1 cellular context compared by ENCODE assay signal in genomic region chr2:191864623-191865521, GRCh38.
TF ChIP-seq lines count a peak whose summit lies in the region.

No MANE protein-coding gene starts in this region.

TF ChIP-seq in HepG2, 621 proteins besides CTCF, POLR2A, EP300 and RAD21 (continued from another document and continues in another):
- no peak for TF ChIP-seq ETS1 (CRISPR knock-in tag; IDR thresholded peaks at IDR 0.05)
- no peak for TF ChIP-seq TBP (CRISPR knock-in tag; IDR thresholded peaks at IDR 0.05)
- peak; percentile 79 for TF ChIP-seq ISL2 (CRISPR knock-in tag; IDR thresholded peaks at IDR 0.05)
- no peak for TF ChIP-seq ZNF329 (CRISPR knock-in tag; IDR thresholded peaks at IDR 0.05; ENCODE audit: low read depth)
- TF ChIP-seq HNRNPLL (IDR thresholded peaks at IDR 0.05; ENCODE audit: low read depth, low read length, poor library complexity, severe bottlenecking), result no peak
- TF ChIP-seq, protein P1, sequence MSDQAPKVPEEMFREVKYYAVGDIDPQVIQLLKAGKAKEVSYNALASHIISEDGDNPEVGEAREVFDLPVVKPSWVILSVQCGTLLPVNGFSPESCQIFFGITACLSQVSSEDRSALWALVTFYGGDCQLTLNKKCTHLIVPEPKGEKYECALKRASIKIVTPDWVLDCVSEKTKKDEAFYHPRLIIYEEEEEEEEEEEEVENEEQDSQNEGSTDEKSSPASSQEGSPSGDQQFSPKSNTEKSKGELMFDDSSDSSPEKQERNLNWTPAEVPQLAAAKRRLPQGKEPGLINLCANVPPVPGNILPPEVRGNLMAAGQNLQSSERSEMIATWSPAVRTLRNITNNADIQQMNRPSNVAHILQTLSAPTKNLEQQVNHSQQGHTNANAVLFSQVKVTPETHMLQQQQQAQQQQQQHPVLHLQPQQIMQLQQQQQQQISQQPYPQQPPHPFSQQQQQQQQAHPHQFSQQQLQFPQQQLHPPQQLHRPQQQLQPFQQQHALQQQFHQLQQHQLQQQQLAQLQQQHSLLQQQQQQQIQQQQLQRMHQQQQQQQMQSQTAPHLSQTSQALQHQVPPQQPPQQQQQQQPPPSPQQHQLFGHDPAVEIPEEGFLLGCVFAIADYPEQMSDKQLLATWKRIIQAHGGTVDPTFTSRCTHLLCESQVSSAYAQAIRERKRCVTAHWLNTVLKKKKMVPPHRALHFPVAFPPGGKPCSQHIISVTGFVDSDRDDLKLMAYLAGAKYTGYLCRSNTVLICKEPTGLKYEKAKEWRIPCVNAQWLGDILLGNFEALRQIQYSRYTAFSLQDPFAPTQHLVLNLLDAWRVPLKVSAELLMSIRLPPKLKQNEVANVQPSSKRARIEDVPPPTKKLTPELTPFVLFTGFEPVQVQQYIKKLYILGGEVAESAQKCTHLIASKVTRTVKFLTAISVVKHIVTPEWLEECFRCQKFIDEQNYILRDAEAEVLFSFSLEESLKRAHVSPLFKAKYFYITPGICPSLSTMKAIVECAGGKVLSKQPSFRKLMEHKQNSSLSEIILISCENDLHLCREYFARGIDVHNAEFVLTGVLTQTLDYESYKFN (CRISPR knock-in tag; conservative IDR thresholded peaks at IDR 0.05), result peak; percentile 49
- peak; percentile 69 for TF ChIP-seq FOXA3 (CRISPR knock-in tag; IDR thresholded peaks at IDR 0.05)
- TF ChIP-seq SP140L (CRISPR knock-in tag; IDR thresholded peaks at IDR 0.05; ENCODE audit: borderline replicate concordance), result no peak
- TF ChIP-seq ZNF547 (CRISPR knock-in tag; IDR thresholded peaks at IDR 0.05), result 0 out of 2 replicates have a peak, but pooled peaks have one; percentile 50
- TF ChIP-seq ZNF567 (CRISPR knock-in tag; IDR thresholded peaks at IDR 0.05; ENCODE audit: borderline replicate concordance), result peak; percentile 24; the same call in 1 of the 2 replicates
- TF ChIP-seq, protein P2, sequence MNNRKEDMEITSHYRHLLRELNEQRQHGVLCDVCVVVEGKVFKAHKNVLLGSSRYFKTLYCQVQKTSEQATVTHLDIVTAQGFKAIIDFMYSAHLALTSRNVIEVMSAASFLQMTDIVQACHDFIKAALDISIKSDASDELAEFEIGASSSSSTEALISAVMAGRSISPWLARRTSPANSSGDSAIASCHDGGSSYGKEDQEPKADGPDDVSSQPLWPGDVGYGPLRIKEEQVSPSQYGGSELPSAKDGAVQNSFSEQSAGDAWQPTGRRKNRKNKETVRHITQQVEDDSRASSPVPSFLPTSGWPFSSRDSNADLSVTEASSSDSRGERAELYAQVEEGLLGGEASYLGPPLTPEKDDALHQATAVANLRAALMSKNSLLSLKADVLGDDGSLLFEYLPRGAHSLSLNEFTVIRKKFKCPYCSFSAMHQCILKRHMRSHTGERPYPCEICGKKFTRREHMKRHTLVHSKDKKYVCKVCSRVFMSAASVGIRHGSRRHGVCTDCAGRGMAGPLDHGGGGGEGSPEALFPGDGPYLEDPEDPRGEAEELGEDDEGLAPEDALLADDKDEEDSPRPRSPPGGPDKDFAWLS (CRISPR knock-in tag; IDR thresholded peaks at IDR 0.05; ENCODE audit: borderline replicate concordance), result no peak
- TF ChIP-seq HOMEZ (CRISPR knock-in tag; IDR thresholded peaks at IDR 0.05; ENCODE audit: low read depth), result 0 out of 2 replicates have a peak, but pooled peaks have one; percentile 8
- no peak for TF ChIP-seq HNF4A (CRISPR knock-in tag; IDR thresholded peaks at IDR 0.05)
- no peak for TF ChIP-seq ZNF484 (CRISPR knock-in tag; IDR thresholded peaks at IDR 0.05; ENCODE audit: borderline replicate concordance, low read depth)
- no peak for TF ChIP-seq CCAR2 (optimal IDR thresholded peaks at IDR 0.05; ENCODE audit: low read depth, low read length)
- TF ChIP-seq KLF6 (CRISPR knock-in tag; IDR thresholded peaks at IDR 0.05), result no peak
- TF ChIP-seq ZNF3 (CRISPR knock-in tag; IDR thresholded peaks at IDR 0.05), result no peak
- TF ChIP-seq YY1 (IDR thresholded peaks at IDR 0.05; ENCODE audit: insufficient read depth, insufficient replicate concordance, low read depth, low read length), result no peak
- 0 out of 2 replicates have a peak, but pooled peaks have one; percentile 17 for TF ChIP-seq KAT8 (CRISPR knock-in tag; IDR thresholded peaks at IDR 0.05)
- TF ChIP-seq ELF3 (CRISPR knock-in tag; IDR thresholded peaks at IDR 0.05), result 0 out of 2 replicates have a peak, but pooled peaks have one; percentile 16
- no peak for TF ChIP-seq ZNF354B (CRISPR knock-in tag; IDR thresholded peaks at IDR 0.05)
- peak; percentile 83 for TF ChIP-seq ARID5B (CRISPR knock-in tag; IDR thresholded peaks at IDR 0.05)
- TF ChIP-seq, protein P3, sequence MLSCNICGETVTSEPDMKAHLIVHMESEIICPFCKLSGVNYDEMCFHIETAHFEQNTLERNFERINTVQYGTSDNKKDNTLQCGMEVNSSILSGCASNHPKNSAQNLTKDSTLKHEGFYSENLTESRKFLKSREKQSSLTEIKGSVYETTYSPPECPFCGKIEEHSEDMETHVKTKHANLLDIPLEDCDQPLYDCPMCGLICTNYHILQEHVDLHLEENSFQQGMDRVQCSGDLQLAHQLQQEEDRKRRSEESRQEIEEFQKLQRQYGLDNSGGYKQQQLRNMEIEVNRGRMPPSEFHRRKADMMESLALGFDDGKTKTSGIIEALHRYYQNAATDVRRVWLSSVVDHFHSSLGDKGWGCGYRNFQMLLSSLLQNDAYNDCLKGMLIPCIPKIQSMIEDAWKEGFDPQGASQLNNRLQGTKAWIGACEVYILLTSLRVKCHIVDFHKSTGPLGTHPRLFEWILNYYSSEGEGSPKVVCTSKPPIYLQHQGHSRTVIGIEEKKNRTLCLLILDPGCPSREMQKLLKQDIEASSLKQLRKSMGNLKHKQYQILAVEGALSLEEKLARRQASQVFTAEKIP (CRISPR knock-in tag; IDR thresholded peaks at IDR 0.05; ENCODE audit: borderline replicate concordance), result no peak
- peak; percentile 70 for TF ChIP-seq TCF7 (IDR thresholded peaks at IDR 0.05; ENCODE audit: low read depth)
- TF ChIP-seq FOXK1 (CRISPR knock-in tag; IDR thresholded peaks at IDR 0.05; ENCODE audit: borderline replicate concordance, low read depth), result no peak
- TF ChIP-seq BORCS8-MEF2B (CRISPR knock-in tag; IDR thresholded peaks at IDR 0.05), result no peak
- TF ChIP-seq NR2F6 (IDR thresholded peaks at IDR 0.05), result peak; percentile 29; the same call in 1 of the 2 replicates
- peak; percentile 52; the same call in 1 of the 2 replicates for TF ChIP-seq NR2F6 (CRISPR knock-in tag; IDR thresholded peaks at IDR 0.05)
- TF ChIP-seq ZNF460 (CRISPR knock-in tag; IDR thresholded peaks at IDR 0.05; ENCODE audit: borderline replicate concordance), result no peak
- TF ChIP-seq KLF9 (CRISPR knock-in tag; IDR thresholded peaks at IDR 0.05; ENCODE audit: low read depth), result no peak
- TF ChIP-seq FIP1L1 (IDR thresholded peaks at IDR 0.05; ENCODE audit: borderline replicate concordance, insufficient read depth, low read depth, low read length), result no peak
- no peak for TF ChIP-seq MEF2D (CRISPR knock-in tag; IDR thresholded peaks at IDR 0.05)
- TF ChIP-seq BRF2 (CRISPR knock-in tag; IDR thresholded peaks at IDR 0.05), result no peak
- TF ChIP-seq FOXP1 (IDR thresholded peaks at IDR 0.05), result no peak
- peak; percentile 48 for TF ChIP-seq FOXP1 (CRISPR knock-in tag; IDR thresholded peaks at IDR 0.05)
- TF ChIP-seq TBX3 (IDR thresholded peaks at IDR 0.05; ENCODE audit: borderline replicate concordance), result no peak
- TF ChIP-seq ZNF589 (CRISPR knock-in tag; conservative IDR thresholded peaks at IDR 0.05), result no peak
- peak; percentile 22 for TF ChIP-seq SAP130 (CRISPR knock-in tag; IDR thresholded peaks at IDR 0.05; ENCODE audit: low read depth)
- no peak; the same call in 1 of the 2 replicates for TF ChIP-seq HMG20A (CRISPR knock-in tag; IDR thresholded peaks at IDR 0.05; ENCODE audit: borderline replicate concordance)
- peak; percentile 33; the same call in 1 of the 2 replicates for TF ChIP-seq ZBTB20 (CRISPR knock-in tag; IDR thresholded peaks at IDR 0.05; ENCODE audit: borderline replicate concordance, low read depth)
- no peak for TF ChIP-seq REXO4 (CRISPR knock-in tag; IDR thresholded peaks at IDR 0.05; ENCODE audit: borderline replicate concordance)
- TF ChIP-seq POLR2AphosphoS5 (IDR thresholded peaks at IDR 0.05; ENCODE audit: low read depth, low read length), result no peak
- TF ChIP-seq MTF1 (CRISPR knock-in tag; IDR thresholded peaks at IDR 0.05), result no peak
- no peak for TF ChIP-seq ZNF33B (CRISPR knock-in tag; IDR thresholded peaks at IDR 0.05)
- TF ChIP-seq MIXL1 (CRISPR knock-in tag; IDR thresholded peaks at IDR 0.05), result no peak
- TF ChIP-seq KDM4B (CRISPR knock-in tag; IDR thresholded peaks at IDR 0.05), result no peak
- TF ChIP-seq ZNF556 (CRISPR knock-in tag; IDR thresholded peaks at IDR 0.05; ENCODE audit: borderline replicate concordance), result no peak
- TF ChIP-seq XRCC5 (optimal IDR thresholded peaks at IDR 0.05; ENCODE audit: low read length), result no peak
- TF ChIP-seq ZNF563 (CRISPR knock-in tag; IDR thresholded peaks at IDR 0.05), result no peak
- TF ChIP-seq NFE2 (CRISPR knock-in tag; IDR thresholded peaks at IDR 0.05), result no peak
- no peak for TF ChIP-seq HNRNPK (IDR thresholded peaks at IDR 0.05; ENCODE audit: low read depth, low read length, poor library complexity, severe bottlenecking)
- peak; percentile 68 for TF ChIP-seq NCOA2 (CRISPR knock-in tag; IDR thresholded peaks at IDR 0.05)
- no peak for TF ChIP-seq ATF7 (IDR thresholded peaks at IDR 0.05)
- TF ChIP-seq ATF7 (CRISPR knock-in tag; IDR thresholded peaks at IDR 0.05), result no peak
- TF ChIP-seq, protein P4, sequence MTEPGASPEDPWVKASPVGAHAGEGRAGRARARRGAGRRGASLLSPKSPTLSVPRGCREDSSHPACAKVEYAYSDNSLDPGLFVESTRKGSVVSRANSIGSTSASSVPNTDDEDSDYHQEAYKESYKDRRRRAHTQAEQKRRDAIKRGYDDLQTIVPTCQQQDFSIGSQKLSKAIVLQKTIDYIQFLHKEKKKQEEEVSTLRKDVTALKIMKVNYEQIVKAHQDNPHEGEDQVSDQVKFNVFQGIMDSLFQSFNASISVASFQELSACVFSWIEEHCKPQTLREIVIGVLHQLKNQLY (CRISPR knock-in tag; IDR thresholded peaks at IDR 0.05), result no peak
- TF ChIP-seq ASH2L (IDR thresholded peaks at IDR 0.05; ENCODE audit: insufficient read length, low read depth, low read length), result peak; percentile 40
- no peak for TF ChIP-seq PHF5A (CRISPR knock-in tag; IDR thresholded peaks at IDR 0.05; ENCODE audit: low read depth, unreplicated experiment)
- TF ChIP-seq POLR2G (IDR thresholded peaks at IDR 0.05; ENCODE audit: low read depth, low read length), result no peak
- no peak for TF ChIP-seq MXD4 (CRISPR knock-in tag; IDR thresholded peaks at IDR 0.05)
- TF ChIP-seq ZNF776 (CRISPR knock-in tag; IDR thresholded peaks at IDR 0.05), result no peak
- no peak for TF ChIP-seq ZNF629 (CRISPR knock-in tag; conservative IDR thresholded peaks at IDR 0.05)
- no peak for TF ChIP-seq ZNF234 (CRISPR knock-in tag; conservative IDR thresholded peaks at IDR 0.05)
- no peak for TF ChIP-seq ZEB1 (IDR thresholded peaks at IDR 0.05; ENCODE audit: insufficient replicate concordance, low read depth)
- no peak for TF ChIP-seq ZNF713 (CRISPR knock-in tag; IDR thresholded peaks at IDR 0.05)
- TF ChIP-seq ZNF775 (CRISPR knock-in tag; IDR thresholded peaks at IDR 0.05; ENCODE audit: borderline replicate concordance), result no peak
